Comparison of ENCODE assay signal across 8 cellular contexts in genomic region chr10:89251417-89252224, GRCh38. TPM values are rescaled to one million over a fixed set of nuclear protein-coding genes. Genes with fewer than 3 reads are reported as not detected.
DNase-seq lines count a peak whose midpoint lies in the region; ATAC-seq, FAIRE-seq and TF ChIP-seq lines count a peak whose summit lies in the region.

LIPA (minus strand) TSS chr10:89251775; CDS start chr10:89247648, 4,127 bp downstream.

- WGBS in adrenal gland, 4 donors = 0 to 1% (median 0%) methylated on average over 19 to 53 of the region's 53 CpGs
- 0 to 1% (median 1%) methylated on average over 16 to 53 of the region's 53 CpGs for whole genome bisulfite sequencing in heart left ventricle, 4 donors
- 0 to 1% methylated on average over 16 to 34 of the region's 53 CpGs for WGBS in upper lobe of left lung, 2 donors

- ATAC-seq in HG02852 (IDR thresholded peaks at IDR 0.05; ENCODE audit: unreplicated experiment) (peak; percentile 96), heart left ventricle (peak; percentile 99 to 100 (median 99)), upper lobe of left lung (ENCODE audit: low FRiP score in 2 of 2) (peak; percentile 99)

- intact Hi-C loops in adrenal gland (cut with DNase I) (no loop called here), heart left ventricle (cut with DNase I) (loop anchor here in 1 of 10 donors (10.0 kb wide), 1 partner anchor 163 kb away; the partner anchor contains the start of gene IFIT5), posterior cingulate gyrus (cut with DNase I) (loop anchor here (2.0 kb wide), 1 partner anchor 33 kb away; no protein-coding TSS in a partner anchor)

- peaks cover 6 to 22% of the 10 kb centered on the region in 2 donors for H3K4me1 ChIP-seq in adrenal gland (replicated peaks in 1 of 2)
- peaks cover 0 to 36% (median 7%) of the 10 kb centered on the region in 12 donors for H3K4me1 ChIP-seq in heart left ventricle
- H3K4me1 ChIP-seq in upper lobe of left lung = peaks cover 9 to 14% (median 10%) of the 10 kb centered on the region in 4 donors

- H3K9me3 ChIP-seq in adrenal gland (replicated peaks in 1 of 3) (no peaks in the 10 kb centered on the region), heart left ventricle (no peaks in the 10 kb centered on the region), upper lobe of left lung (no peaks in the 10 kb centered on the region)

- H3K27ac ChIP-seq in adrenal gland (peak within 1 kb of the TSS; percentile 2 to 86 (median 72)), heart left ventricle (peak within 1 kb of the TSS in 11 of 12 donors; percentile 68 to 90 (median 82)), upper lobe of left lung (peak within 1 kb of the TSS; percentile 58 to 87 (median 75))

- DNase-seq in GM12892 (ENCODE audit: insufficient read length) = peak; percentile 74
- peak; percentile 97 for DNase-seq in NCI-H146 (lab: John Stamatoyannopoulos, UW)
- peak; percentile 92 to 96 (median 93) for DNase-seq in T-helper 1 cell
- peak; percentile 95 to 99 (median 99) for DNase-seq in adrenal gland
- peak; percentile 96 to 98 (median 97) for DNase-seq in heart left ventricle
- DNase-seq in posterior cingulate gyrus = peak; percentile 96 to 99 (median 97)
- peak; percentile 94 to 98 for DNase-seq in upper lobe of left lung

- H3K36me3 ChIP-seq in adrenal gland (replicated peaks in 1 of 2) (no peaks in the 10 kb centered on the region), heart left ventricle (no peaks in the 10 kb centered on the region), upper lobe of left lung (no peaks in the 10 kb centered on the region)

- peak in 1 of 6 experiments; percentile 8 for TF ChIP-seq CTCF in adrenal gland (IDR thresholded peaks at IDR 0.05)
- TF ChIP-seq CTCF in heart left ventricle (IDR thresholded peaks at IDR 0.05) = no peak
- TF ChIP-seq CTCF in upper lobe of left lung (IDR thresholded peaks at IDR 0.05) = peak in 1 of 6 experiments; percentile 12

- peak; percentile 52; the same call in 1 of the 2 replicates for TF ChIP-seq POLR2A in GM12892 (IDR thresholded peaks at IDR 0.05; ENCODE audit: low read depth, low read length)
- TF ChIP-seq POLR2A in adrenal gland (IDR thresholded peaks at IDR 0.05) = peak; percentile 59 to 67
- TF ChIP-seq POLR2A in heart left ventricle (IDR thresholded peaks at IDR 0.05) = peak in 1 of 2 donors; percentile 54
- TF ChIP-seq POLR2A in upper lobe of left lung (IDR thresholded peaks at IDR 0.05) = peak in 3 of 4 donors; percentile 35 to 81 (median 38)

- no peaks in the 10 kb centered on the region for H3K27me3 ChIP-seq in adrenal gland
- H3K27me3 ChIP-seq in heart left ventricle = no peaks in the 10 kb centered on the region
- no peaks in the 10 kb centered on the region for H3K27me3 ChIP-seq in upper lobe of left lung

- peak within 1 kb of the TSS; percentile 34 to 94 (median 82) for H3K4me3 ChIP-seq in adrenal gland
- H3K4me3 ChIP-seq in heart left ventricle = peak within 1 kb of the TSS; percentile 70 to 99 (median 88)
- H3K4me3 ChIP-seq in upper lobe of left lung = peak within 1 kb of the TSS; percentile 66 to 97 (median 87)

- TF ChIP-seq EP300 in upper lobe of left lung (IDR thresholded peaks at IDR 0.05) = no peak

- peak; percentile 99 for FAIRE-seq in GM12892 (lab: Jason Lieb, UNC)

RNA-seq across cellular contexts. Expression of gene LIPA, which starts in this region (rescaled TPM):
- 30.6 TPM for polyA plus RNA-seq in GM12892 (2012; ENCODE audit: missing spikeins)
- 100 to 1,000 TPM in 5 of 8 donors, 10 to 100 TPM in 3; 76.6 to 202 (median 134) TPM for total RNA-seq in adrenal gland
- polyA plus RNA-seq in adrenal gland = 100 to 1,000 TPM in 1 of 3 donors, 10 to 100 TPM in 2; 15.9 to 153 (median 29.8) TPM
- total RNA-seq in heart left ventricle = 100 to 1,000 TPM in 1 of 9 donors, 10 to 100 TPM in 8; 13.6 to 127 (median 18.8) TPM
- 10 to 100 TPM in 1 of 2 donors, 1 to 10 TPM in 1; 4.8 to 22.1 TPM for polyA plus RNA-seq in heart left ventricle
- 100 to 1,000 TPM in 2 of 6 donors, 10 to 100 TPM in 4; 28.5 to 129 (median 70.6) TPM for total RNA-seq in upper lobe of left lung

Comparison
In these comparisons a context has a peak if more than half of its experiments do, and no peak if none do; other contexts are left out.
1. Peak in every context shown above with its lines: DNase-seq, ATAC-seq, H3K4me3 ChIP-seq and H3K27ac ChIP-seq.